Comparison of ENCODE assay signal across 1 cellular context in the genomic region with DNA sequence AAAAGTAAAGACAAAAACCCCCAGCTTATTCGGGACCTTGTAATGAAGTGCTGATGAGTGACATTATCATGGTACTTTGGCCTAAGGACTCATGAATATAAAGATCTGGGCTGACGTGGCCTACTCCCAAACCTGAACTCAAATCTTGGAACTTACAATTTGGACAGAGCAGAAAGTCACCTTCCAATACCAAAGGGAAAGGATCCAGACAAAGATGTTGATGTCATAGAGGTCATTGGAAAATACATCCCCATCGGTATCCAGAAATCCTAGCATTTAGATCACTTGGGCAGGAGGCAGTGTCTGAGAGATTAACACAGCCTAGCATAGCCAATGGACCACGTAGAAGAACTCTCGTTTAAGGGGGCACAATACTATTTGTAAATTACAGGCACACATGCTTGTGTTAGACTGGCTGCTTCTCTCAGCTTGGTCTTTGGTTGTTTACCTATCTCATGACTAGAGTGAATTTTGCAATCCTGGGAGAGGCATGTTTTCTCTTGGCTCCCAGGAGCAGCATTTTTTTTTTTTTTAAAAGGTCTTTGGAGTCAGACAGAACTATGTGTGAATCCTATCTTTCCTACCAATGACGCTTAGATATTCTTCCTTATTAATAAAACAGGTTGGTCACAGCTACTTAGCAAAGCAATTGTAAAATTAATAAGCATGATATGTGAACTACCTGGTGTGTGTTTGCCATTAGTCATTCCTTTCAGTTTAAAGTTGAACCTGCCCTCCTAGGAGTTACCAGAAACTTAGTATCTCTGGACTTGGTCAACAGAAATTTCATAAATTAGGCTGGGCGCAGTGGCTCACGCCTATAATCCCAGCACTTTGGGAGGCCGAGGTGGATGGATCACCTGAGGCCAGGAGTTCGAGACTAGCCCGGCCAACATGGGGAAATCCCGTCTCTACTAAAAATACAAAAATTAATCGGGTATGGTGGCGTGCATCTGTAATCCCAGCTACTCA.
TF ChIP-seq lines count a peak whose summit lies in the region.

No MANE protein-coding gene starts in this region.

TF ChIP-seq in HepG2, 621 proteins besides CTCF, POLR2A, EP300 and RAD21 (continued from another document and continues in another):
- TF ChIP-seq SP140L (CRISPR knock-in tag; IDR thresholded peaks at IDR 0.05; ENCODE audit: borderline replicate concordance): no peak
- TF ChIP-seq DDIT3 (CRISPR knock-in tag; IDR thresholded peaks at IDR 0.05): no peak
- TF ChIP-seq, protein P1, sequence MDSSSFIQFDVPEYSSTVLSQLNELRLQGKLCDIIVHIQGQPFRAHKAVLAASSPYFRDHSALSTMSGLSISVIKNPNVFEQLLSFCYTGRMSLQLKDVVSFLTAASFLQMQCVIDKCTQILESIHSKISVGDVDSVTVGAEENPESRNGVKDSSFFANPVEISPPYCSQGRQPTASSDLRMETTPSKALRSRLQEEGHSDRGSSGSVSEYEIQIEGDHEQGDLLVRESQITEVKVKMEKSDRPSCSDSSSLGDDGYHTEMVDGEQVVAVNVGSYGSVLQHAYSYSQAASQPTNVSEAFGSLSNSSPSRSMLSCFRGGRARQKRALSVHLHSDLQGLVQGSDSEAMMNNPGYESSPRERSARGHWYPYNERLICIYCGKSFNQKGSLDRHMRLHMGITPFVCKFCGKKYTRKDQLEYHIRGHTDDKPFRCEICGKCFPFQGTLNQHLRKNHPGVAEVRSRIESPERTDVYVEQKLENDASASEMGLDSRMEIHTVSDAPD (CRISPR knock-in tag; IDR thresholded peaks at IDR 0.05): no peak
- no peak for TF ChIP-seq ZNF790 (CRISPR knock-in tag; IDR thresholded peaks at IDR 0.05; ENCODE audit: borderline replicate concordance)
- no peak for TF ChIP-seq ZFAT (CRISPR knock-in tag; conservative IDR thresholded peaks at IDR 0.05)
- no peak for TF ChIP-seq MBNL3 (CRISPR knock-in tag; conservative IDR thresholded peaks at IDR 0.05)
- TF ChIP-seq ZNF746 (CRISPR knock-in tag; IDR thresholded peaks at IDR 0.05): no peak
- TF ChIP-seq SRSF9 (IDR thresholded peaks at IDR 0.05; ENCODE audit: borderline replicate concordance, insufficient read depth, low read depth, low read length, poor library complexity, severe bottlenecking): no peak
- TF ChIP-seq ZNF558 (CRISPR knock-in tag; IDR thresholded peaks at IDR 0.05; ENCODE audit: borderline replicate concordance): no peak
- TF ChIP-seq TARDBP (CRISPR knock-in tag; IDR thresholded peaks at IDR 0.05): peak; percentile 56; the same call in 1 of the 2 replicates
- no peak for TF ChIP-seq RAD51 (IDR thresholded peaks at IDR 0.05; ENCODE audit: borderline replicate concordance)
- TF ChIP-seq ZNF414 (CRISPR knock-in tag; IDR thresholded peaks at IDR 0.05): no peak
- TF ChIP-seq TBL1XR1 (IDR thresholded peaks at IDR 0.05; ENCODE audit: borderline replicate concordance, low read length, partially characterized antibody): no peak
- TF ChIP-seq, protein P2, sequence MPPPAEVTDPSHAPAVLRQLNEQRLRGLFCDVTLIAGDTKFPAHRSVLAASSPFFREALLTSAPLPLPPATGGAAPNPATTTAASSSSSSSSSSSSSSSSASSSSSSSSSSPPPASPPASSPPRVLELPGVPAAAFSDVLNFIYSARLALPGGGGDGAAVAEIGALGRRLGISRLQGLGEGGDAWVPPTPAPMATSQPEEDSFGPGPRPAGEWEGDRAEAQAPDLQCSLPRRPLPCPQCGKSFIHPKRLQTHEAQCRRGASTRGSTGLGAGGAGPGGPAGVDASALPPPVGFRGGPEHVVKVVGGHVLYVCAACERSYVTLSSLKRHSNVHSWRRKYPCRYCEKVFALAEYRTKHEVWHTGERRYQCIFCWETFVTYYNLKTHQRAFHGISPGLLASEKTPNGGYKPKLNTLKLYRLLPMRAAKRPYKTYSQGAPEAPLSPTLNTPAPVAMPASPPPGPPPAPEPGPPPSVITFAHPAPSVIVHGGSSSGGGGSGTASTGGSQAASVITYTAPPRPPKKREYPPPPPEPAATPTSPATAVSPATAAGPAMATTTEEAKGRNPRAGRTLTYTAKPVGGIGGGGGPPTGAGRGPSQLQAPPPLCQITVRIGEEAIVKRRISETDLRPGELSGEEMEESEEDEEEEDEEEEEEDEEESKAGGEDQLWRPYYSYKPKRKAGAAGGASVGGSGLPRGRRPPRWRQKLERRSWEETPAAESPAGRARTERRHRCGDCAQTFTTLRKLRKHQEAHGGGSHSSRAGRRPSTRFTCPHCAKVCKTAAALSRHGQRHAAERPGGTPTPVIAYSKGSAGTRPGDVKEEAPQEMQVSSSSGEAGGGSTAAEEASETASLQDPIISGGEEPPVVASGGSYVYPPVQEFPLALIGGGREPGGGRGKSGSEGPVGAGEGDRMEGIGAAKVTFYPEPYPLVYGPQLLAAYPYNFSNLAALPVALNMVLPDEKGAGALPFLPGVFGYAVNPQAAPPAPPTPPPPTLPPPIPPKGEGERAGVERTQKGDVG (CRISPR knock-in tag; IDR thresholded peaks at IDR 0.05; ENCODE audit: borderline replicate concordance): no peak
- TF ChIP-seq CREM (IDR thresholded peaks at IDR 0.05): peak; percentile 34; the same call in 1 of the 2 replicates
- no peak for TF ChIP-seq CREM (CRISPR knock-in tag; IDR thresholded peaks at IDR 0.05)
- TF ChIP-seq WIZ (CRISPR knock-in tag; IDR thresholded peaks at IDR 0.05): 0 out of 2 replicates have a peak, but pooled peaks have one; percentile 36
- TF ChIP-seq ZC3H13 (CRISPR knock-in tag; IDR thresholded peaks at IDR 0.05): no peak
- no peak for TF ChIP-seq SP1 (IDR thresholded peaks at IDR 0.05)
- no peak for TF ChIP-seq SP1 (CRISPR knock-in tag; IDR thresholded peaks at IDR 0.05)
- TF ChIP-seq ZNF431 (CRISPR knock-in tag; IDR thresholded peaks at IDR 0.05; ENCODE audit: borderline replicate concordance, low read depth): no peak
- no peak for TF ChIP-seq ZNF775 (CRISPR knock-in tag; IDR thresholded peaks at IDR 0.05; ENCODE audit: borderline replicate concordance)
- no peak for TF ChIP-seq FIP1L1 (IDR thresholded peaks at IDR 0.05; ENCODE audit: borderline replicate concordance, insufficient read depth, low read depth, low read length)
- TF ChIP-seq TAF15 (IDR thresholded peaks at IDR 0.05; ENCODE audit: low read depth, low read length, poor library complexity, severe bottlenecking): no peak
- no peak for TF ChIP-seq ATRX (CRISPR knock-in tag; IDR thresholded peaks at IDR 0.05; ENCODE audit: borderline replicate concordance)
- TF ChIP-seq ZNF883 (CRISPR knock-in tag; IDR thresholded peaks at IDR 0.05; ENCODE audit: not compliant biosample characterization): no peak
- TF ChIP-seq ZKSCAN8 (CRISPR knock-in tag; IDR thresholded peaks at IDR 0.05; ENCODE audit: borderline replicate concordance): no peak
- no peak for TF ChIP-seq KAT2B (IDR thresholded peaks at IDR 0.05; ENCODE audit: borderline replicate concordance, low read depth, low read length)
- TF ChIP-seq ZNF138 (CRISPR knock-in tag; IDR thresholded peaks at IDR 0.05; ENCODE audit: low read depth): no peak
- no peak for TF ChIP-seq FOXC1 (CRISPR knock-in tag; IDR thresholded peaks at IDR 0.05; ENCODE audit: borderline replicate concordance)
- no peak for TF ChIP-seq SNRNP70 (IDR thresholded peaks at IDR 0.05; ENCODE audit: low read depth, low read length)
- no peak for TF ChIP-seq ZBTB42 (CRISPR knock-in tag; IDR thresholded peaks at IDR 0.05)
- TF ChIP-seq ETV5 (CRISPR knock-in tag; IDR thresholded peaks at IDR 0.05; ENCODE audit: borderline replicate concordance): no peak
- no peak for TF ChIP-seq ZBTB3 (CRISPR knock-in tag; IDR thresholded peaks at IDR 0.05; ENCODE audit: borderline replicate concordance, low read depth)
- no peak for TF ChIP-seq HHEX (CRISPR knock-in tag; IDR thresholded peaks at IDR 0.05)
- TF ChIP-seq ZNF441 (CRISPR knock-in tag; IDR thresholded peaks at IDR 0.05; ENCODE audit: borderline replicate concordance): no peak
- no peak for TF ChIP-seq ZNF580 (CRISPR knock-in tag; IDR thresholded peaks at IDR 0.05; ENCODE audit: borderline replicate concordance, low read depth)
- TF ChIP-seq, protein P3, sequence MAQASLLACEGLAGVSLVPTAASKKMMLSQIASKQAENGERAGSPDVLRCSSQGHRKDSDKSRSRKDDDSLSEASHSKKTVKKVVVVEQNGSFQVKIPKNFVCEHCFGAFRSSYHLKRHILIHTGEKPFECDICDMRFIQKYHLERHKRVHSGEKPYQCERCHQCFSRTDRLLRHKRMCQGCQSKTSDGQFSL (CRISPR knock-in tag; IDR thresholded peaks at IDR 0.05): no peak
- no peak for TF ChIP-seq ZGPAT (CRISPR knock-in tag; IDR thresholded peaks at IDR 0.05)
- TF ChIP-seq, protein P4, sequence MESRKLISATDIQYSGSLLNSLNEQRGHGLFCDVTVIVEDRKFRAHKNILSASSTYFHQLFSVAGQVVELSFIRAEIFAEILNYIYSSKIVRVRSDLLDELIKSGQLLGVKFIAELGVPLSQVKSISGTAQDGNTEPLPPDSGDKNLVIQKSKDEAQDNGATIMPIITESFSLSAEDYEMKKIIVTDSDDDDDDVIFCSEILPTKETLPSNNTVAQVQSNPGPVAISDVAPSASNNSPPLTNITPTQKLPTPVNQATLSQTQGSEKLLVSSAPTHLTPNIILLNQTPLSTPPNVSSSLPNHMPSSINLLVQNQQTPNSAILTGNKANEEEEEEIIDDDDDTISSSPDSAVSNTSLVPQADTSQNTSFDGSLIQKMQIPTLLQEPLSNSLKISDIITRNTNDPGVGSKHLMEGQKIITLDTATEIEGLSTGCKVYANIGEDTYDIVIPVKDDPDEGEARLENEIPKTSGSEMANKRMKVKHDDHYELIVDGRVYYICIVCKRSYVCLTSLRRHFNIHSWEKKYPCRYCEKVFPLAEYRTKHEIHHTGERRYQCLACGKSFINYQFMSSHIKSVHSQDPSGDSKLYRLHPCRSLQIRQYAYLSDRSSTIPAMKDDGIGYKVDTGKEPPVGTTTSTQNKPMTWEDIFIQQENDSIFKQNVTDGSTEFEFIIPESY (CRISPR knock-in tag; IDR thresholded peaks at IDR 0.05): no peak
- no peak for TF ChIP-seq NR3C1 (CRISPR knock-in tag; IDR thresholded peaks at IDR 0.05)
- no peak for TF ChIP-seq ZNF619 (CRISPR knock-in tag; IDR thresholded peaks at IDR 0.05)
- TF ChIP-seq MIER2 (CRISPR knock-in tag; IDR thresholded peaks at IDR 0.05): 0 out of 2 replicates have a peak, but pooled peaks have one; percentile 39
- no peak for TF ChIP-seq NCOA2 (CRISPR knock-in tag; IDR thresholded peaks at IDR 0.05)
- TF ChIP-seq SALL2 (CRISPR knock-in tag; IDR thresholded peaks at IDR 0.05): no peak
- no peak for TF ChIP-seq HDAC1 (CRISPR knock-in tag; IDR thresholded peaks at IDR 0.05)
- TF ChIP-seq SNAPC2 (CRISPR knock-in tag; IDR thresholded peaks at IDR 0.05): no peak
- 0 out of 3 replicates have a peak, but pooled peaks have one; percentile 40 for TF ChIP-seq MXI1 (IDR thresholded peaks at IDR 0.05; ENCODE audit: borderline replicate concordance, low read depth, low read length)
- TF ChIP-seq NFKBIZ (CRISPR knock-in tag; IDR thresholded peaks at IDR 0.05): no peak
- TF ChIP-seq HDAC6 (IDR thresholded peaks at IDR 0.05; ENCODE audit: low read depth, low read length): no peak
- TF ChIP-seq, protein P5, sequence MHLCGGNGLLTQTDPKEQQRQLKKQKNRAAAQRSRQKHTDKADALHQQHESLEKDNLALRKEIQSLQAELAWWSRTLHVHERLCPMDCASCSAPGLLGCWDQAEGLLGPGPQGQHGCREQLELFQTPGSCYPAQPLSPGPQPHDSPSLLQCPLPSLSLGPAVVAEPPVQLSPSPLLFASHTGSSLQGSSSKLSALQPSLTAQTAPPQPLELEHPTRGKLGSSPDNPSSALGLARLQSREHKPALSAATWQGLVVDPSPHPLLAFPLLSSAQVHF (CRISPR knock-in tag; IDR thresholded peaks at IDR 0.05): no peak
- no peak for TF ChIP-seq PPARG (CRISPR knock-in tag; conservative IDR thresholded peaks at IDR 0.05)
- no peak for TF ChIP-seq KLF9 (CRISPR knock-in tag; IDR thresholded peaks at IDR 0.05; ENCODE audit: low read depth)
- no peak for TF ChIP-seq NFIB (CRISPR knock-in tag; IDR thresholded peaks at IDR 0.05; ENCODE audit: borderline replicate concordance)
- 0 out of 2 replicates have a peak, but pooled peaks have one; percentile 43 for TF ChIP-seq HDAC2 (CRISPR knock-in tag; IDR thresholded peaks at IDR 0.05)
- TF ChIP-seq NFKB2 (CRISPR knock-in tag; IDR thresholded peaks at IDR 0.05; ENCODE audit: borderline replicate concordance): no peak
- no peak for TF ChIP-seq ATM (IDR thresholded peaks at IDR 0.05; ENCODE audit: borderline replicate concordance)
- TF ChIP-seq NFE2L1 (CRISPR knock-in tag; IDR thresholded peaks at IDR 0.05; ENCODE audit: borderline replicate concordance): no peak
- no peak for TF ChIP-seq RFX1 (IDR thresholded peaks at IDR 0.05)
- TF ChIP-seq CC2D1A (CRISPR knock-in tag; IDR thresholded peaks at IDR 0.05): no peak
- TF ChIP-seq ZNF724P (CRISPR knock-in tag; IDR thresholded peaks at IDR 0.05; ENCODE audit: borderline replicate concordance): no peak
